In genomic region chrY:13149148-13149547, GRCh38 we compare ENCODE assay signal across 12 cellular contexts.
DNase-seq lines count a peak whose midpoint lies in the region; ATAC-seq and TF ChIP-seq lines count a peak whose summit lies in the region.
"Had no signal": no experiment of that assay in that cellular context is flagged by ENCODE, and none has a peak within 500 bp of the region (broad histone marks: within the 10 kb centered on the region; RNA-seq: fewer than 3 reads in every experiment).

No MANE protein-coding gene starts in this region.

- H3K27me3 ChIP-seq in OCI-LY3 (ENCODE audit: low read depth, low read length) (no peaks in the 10 kb centered on the region), upper lobe of right lung (no peaks in the 10 kb centered on the region)

- H3K9me3 ChIP-seq in OCI-LY3 (ENCODE audit: insufficient read depth, low read length): no peaks in the 10 kb centered on the region
- no peaks in the 10 kb centered on the region for H3K9me3 ChIP-seq in upper lobe of right lung

- no peaks in the 10 kb centered on the region for H3K79me2 ChIP-seq in OCI-LY3 (ENCODE audit: low read length)

- H3K4me1 ChIP-seq in OCI-LY3 (ENCODE audit: low read length) (peaks cover 4% of the 10 kb centered on the region; the same call in 1 of the 2 replicates), upper lobe of right lung (no peaks in the 10 kb centered on the region)

- H3K4me2 ChIP-seq in OCI-LY3 (ENCODE audit: low read length): peak overlapping the region; percentile 85
- H3K4me2 ChIP-seq: KMS-11 had no signal

- H3K27ac Mint-ChIP-seq in stimulated activated naive CD8-positive, alpha-beta T cell treated with anti-CD3 and anti-CD28 coated beads, Interleukin-15, Interleukin-2, amounts not matched to agents 100 ng/mL and 50 ng/mL, for 24 hours: peak overlapping the region; percentile 16

- no peak for DNase-seq in stimulated activated naive CD8-positive, alpha-beta T cell treated with anti-CD3 and anti-CD28 coated beads, Interleukin-15, Interleukin-2, amounts not matched to agents 100 U/mL and 50 U/mL, for 24 hours
- DNase-seq in epithelial cell of esophagus (ENCODE audit: low read depth) (peak; percentile 8), upper lobe of right lung (no peak), left cardiac atrium (no peak)
- no peak for DNase-seq in effector CD8-positive, alpha-beta T cell (lab: John Stamatoyannopoulos, UW)
- DNase-seq: activated CD4-positive, alpha-beta T cell treated with anti-CD3 and anti-CD28 coated beads for 48 hours; CD4-positive, alpha-beta memory T cell; NCI-H1930 had no signal

- H3K36me3 ChIP-seq in OCI-LY3 (replicated peaks; ENCODE audit: low read depth, low read length) (no peaks in the 10 kb centered on the region), upper lobe of right lung (no peaks in the 10 kb centered on the region)

- peak overlapping the region; percentile 75 for H3K4me3 Mint-ChIP-seq in stimulated activated naive CD8-positive, alpha-beta T cell treated with anti-CD3 and anti-CD28 coated beads, Interleukin-15, Interleukin-2, amounts not matched to agents 100 ng/mL and 50 ng/mL, for 24 hours

- no peaks in the 10 kb centered on the region for H3K9me3 Mint-ChIP-seq in stimulated activated naive CD8-positive, alpha-beta T cell treated with anti-CD3 and anti-CD28 coated beads, Interleukin-15, Interleukin-2, amounts not matched to agents 100 ng/mL and 50 ng/mL, for 24 hours
- H3K9me3 Mint-ChIP-seq: CD4-positive, alpha-beta memory T cell had no signal

- no peak for TF ChIP-seq CTCF in OCI-LY3 (IDR thresholded peaks at IDR 0.05; ENCODE audit: low read depth, low read length)
- no peak for TF ChIP-seq CTCF in epithelial cell of esophagus (IDR thresholded peaks at IDR 0.05; ENCODE audit: insufficient read depth, low read depth, low read length, missing control alignments)
- no peak for TF ChIP-seq CTCF in upper lobe of right lung (IDR thresholded peaks at IDR 0.05)

- intact Hi-C loops in upper lobe of right lung (cut with DNase I): no loop called here
- intact Hi-C loops in left cardiac atrium (cut with DNase I): no loop called here

- H4K20me1 ChIP-seq in OCI-LY3 (ENCODE audit: insufficient read depth, low read length): no peaks in the 10 kb centered on the region

- H3K27me3 Mint-ChIP-seq in stimulated activated naive CD8-positive, alpha-beta T cell treated with anti-CD3 and anti-CD28 coated beads, Interleukin-15, Interleukin-2, amounts not matched to agents 100 ng/mL and 50 ng/mL, for 24 hours: no peaks in the 10 kb centered on the region
- H3K27me3 Mint-ChIP-seq: CD4-positive, alpha-beta memory T cell had no signal

- no peaks in the 10 kb centered on the region for H3K36me3 Mint-ChIP-seq in stimulated activated naive CD8-positive, alpha-beta T cell treated with anti-CD3 and anti-CD28 coated beads, Interleukin-15, Interleukin-2, amounts not matched to agents 100 ng/mL and 50 ng/mL, for 24 hours (ENCODE audit: low read depth)
- H3K36me3 Mint-ChIP-seq: CD4-positive, alpha-beta memory T cell had no signal

- no peak overlapping the region for H3K27ac ChIP-seq in OCI-LY3 (ENCODE audit: low read length)
- H3K27ac ChIP-seq in upper lobe of right lung: no peak overlapping the region
- H3K27ac ChIP-seq: KMS-11 had no signal

- ATAC-seq in stimulated activated naive CD8-positive, alpha-beta T cell treated with anti-CD3 and anti-CD28 coated beads, Interleukin-15, Interleukin-2, amounts not matched to agents 100 U/mL and 50 U/mL, for 24 hours: no peak
- ATAC-seq in upper lobe of right lung (no peak), left cardiac atrium (no peak), HG02571 (IDR thresholded peaks at IDR 0.05; ENCODE audit: unreplicated experiment) (no peak)

- peak overlapping the region; percentile 92 for H2AFZ ChIP-seq in OCI-LY3 (ENCODE audit: low read depth, low read length)

- H3K9ac ChIP-seq in OCI-LY3 (ENCODE audit: low read length): peak overlapping the region; percentile 59
- H3K9ac ChIP-seq: KMS-11 had no signal

- H3K4me3 ChIP-seq in OCI-LY3 (ENCODE audit: low read length) (peak overlapping the region; percentile 78), epithelial cell of esophagus (ENCODE audit: low read length) (no peak overlapping the region), upper lobe of right lung (peak overlapping the region; percentile 33)

- H3K4me1 Mint-ChIP-seq in stimulated activated naive CD8-positive, alpha-beta T cell treated with anti-CD3 and anti-CD28 coated beads, Interleukin-15, Interleukin-2, amounts not matched to agents 100 ng/mL and 50 ng/mL, for 24 hours (ENCODE audit: low read depth): peaks cover 8% of the 10 kb centered on the region
